ENCODE assay signal across 18 cellular contexts in genomic region chr9:75000835-75001234, GRCh38. TPM values are rescaled to one million over a fixed set of nuclear protein-coding genes. Genes with fewer than 3 reads are reported as not detected.
DNase-seq lines count a peak whose midpoint lies in the region; ATAC-seq and TF ChIP-seq lines count a peak whose summit lies in the region.
"Had no signal": no experiment of that assay in that cellular context is flagged by ENCODE, and none has a peak within 500 bp of the region (broad histone marks: within the 10 kb centered on the region; RNA-seq: fewer than 3 reads in every experiment).

No MANE protein-coding gene starts in this region.

- no peaks in the 10 kb centered on the region for H3K4me1 ChIP-seq in gastroesophageal sphincter
- H3K4me1 ChIP-seq: adrenal gland had no signal

- no peak overlapping the region for H3K4me3 ChIP-seq in gastroesophageal sphincter
- H3K4me3 ChIP-seq: adrenal gland, left lung had no signal

- DNase-seq in RKO (ENCODE audit: low spot score) (no peak), cortex of kidney (lab: John Stamatoyannopoulos, UW) (no peak)
- no peak for DNase-seq in activated naive CD4-positive, alpha-beta T cell (lab: John Stamatoyannopoulos, UW)
- DNase-seq: activated CD4-positive, CD25-positive, alpha-beta regulatory T cell treated with anti-CD3 and anti-CD28 coated beads, Interleukin-2, amount 50 U/mL, for 72 hours; activated T-cell treated with anti-CD3 and anti-CD28 coated beads, Interleukin-2, amount 50 U/mL, for 24 hours; adrenal gland; IMR-90; left lung; NCI-H1417 treated with DMSO at 0.1 percent for 48 hours; NCI-H510A treated with DMSO at 0.1 percent for 48 hours; stimulated activated CD4-positive, alpha-beta T cell treated with anti-CD3 and anti-CD28 coated beads, Interleukin-15, amount 100 ng/mL, for 24 hours; T-cell had no signal

- H3K36me3 ChIP-seq in gastroesophageal sphincter = peaks cover 0 to 20% of the 10 kb centered on the region in 2 donors
- H3K36me3 ChIP-seq: adrenal gland had no signal

- H3K27me3 ChIP-seq in gastroesophageal sphincter = no peaks in the 10 kb centered on the region
- H3K27me3 ChIP-seq: adrenal gland, left lung had no signal

- WGBS in gastroesophageal sphincter (ENCODE audit: low coverage in 1 of 2), 2 donors = 97% methylated on average over 2 of the region's 2 CpGs; no CpG with 5 or more reads in 1 of the 2 donors

- no peaks in the 10 kb centered on the region for H3K9me3 ChIP-seq in gastroesophageal sphincter
- H3K9me3 ChIP-seq: adrenal gland, left lung had no signal

- TF ChIP-seq POLR2A in GM18505 (IDR thresholded peaks at IDR 0.05; ENCODE audit: borderline replicate concordance, extremely low read depth, insufficient read depth, insufficient read length) (no peak), gastroesophageal sphincter (IDR thresholded peaks at IDR 0.05) (no peak)

- no peak for TF ChIP-seq CTCF in gastroesophageal sphincter (IDR thresholded peaks at IDR 0.05)

- ATAC-seq in GM18505 (IDR thresholded peaks at IDR 0.05; ENCODE audit: unreplicated experiment) = peak; percentile 57
- peak; percentile 57 for ATAC-seq in GM19452 (IDR thresholded peaks at IDR 0.05; ENCODE audit: unreplicated experiment)
- peak; percentile 61 for ATAC-seq in HG02798 (IDR thresholded peaks at IDR 0.05; ENCODE audit: poor library complexity, unreplicated experiment)
- peak; percentile 81 for ATAC-seq in HG03442 (IDR thresholded peaks at IDR 0.05; ENCODE audit: unreplicated experiment)
- ATAC-seq in gastroesophageal sphincter = no peak
- ATAC-seq: left lung, Panc1, T-cell had no signal

- no peak for TF ChIP-seq EP300 in gastroesophageal sphincter (IDR thresholded peaks at IDR 0.05)

- no peak overlapping the region for H3K27ac ChIP-seq in gastroesophageal sphincter
- H3K27ac ChIP-seq: adrenal gland, left lung had no signal

RNA-seq across cellular contexts. Expression of gene CARNMT1, which starts 27.3 kb away (rescaled TPM):
- 10 to 100 TPM; 11.2 to 15.5 (median 13.2) TPM for total RNA-seq in gastroesophageal sphincter

RNA-seq across cellular contexts. Expression of gene C9orf40, which starts 48.1 kb away (rescaled TPM):
- 1 to 10 TPM; 2.6 to 8.2 (median 3.9) TPM for total RNA-seq in gastroesophageal sphincter
